In the genomic region with DNA sequence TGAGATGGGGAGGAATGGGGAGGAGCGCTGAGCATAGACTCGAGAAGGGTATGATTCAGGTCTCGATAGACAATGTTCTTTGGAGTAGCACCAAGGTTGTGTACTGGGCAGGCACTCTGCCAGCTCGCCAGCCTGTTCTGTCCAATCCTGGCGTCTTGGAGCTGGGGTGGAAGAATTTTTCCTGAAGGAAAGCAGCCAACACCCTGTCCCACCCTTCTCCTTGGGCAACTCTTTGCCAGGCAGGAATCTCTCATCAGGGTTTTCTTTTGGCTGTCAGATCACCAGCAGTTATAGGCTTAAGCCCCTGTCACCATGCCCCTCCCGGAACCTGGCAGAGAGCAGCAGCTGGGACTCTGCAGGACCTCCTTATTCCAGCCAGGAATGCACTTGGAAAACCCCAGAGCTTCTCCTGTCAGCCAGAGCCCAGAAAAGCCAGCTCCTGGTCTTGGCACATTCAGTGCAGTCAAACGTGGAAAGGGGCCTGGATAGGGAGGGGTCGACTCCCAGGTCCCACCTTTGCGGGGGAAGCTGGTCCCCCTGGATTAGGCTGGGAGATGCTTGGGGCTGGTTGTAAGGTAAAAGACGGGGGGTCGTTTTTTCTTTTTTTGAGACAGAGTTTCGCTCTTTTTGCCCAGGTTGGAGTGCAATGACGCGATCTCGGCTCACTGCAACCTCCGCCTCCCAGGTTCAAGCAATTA, we compare ENCODE assay signal across 1 cellular context.
A peak's percentile ranks its signal among the peaks of the same experiment; 100 is the strongest.
TF ChIP-seq lines count a peak whose summit lies in the region.

No MANE protein-coding gene starts in this region.

TF ChIP-seq in K562, 482 proteins besides CTCF, POLR2A, EP300 and RAD21 (continued from another document):
- TF ChIP-seq, protein P1, sequence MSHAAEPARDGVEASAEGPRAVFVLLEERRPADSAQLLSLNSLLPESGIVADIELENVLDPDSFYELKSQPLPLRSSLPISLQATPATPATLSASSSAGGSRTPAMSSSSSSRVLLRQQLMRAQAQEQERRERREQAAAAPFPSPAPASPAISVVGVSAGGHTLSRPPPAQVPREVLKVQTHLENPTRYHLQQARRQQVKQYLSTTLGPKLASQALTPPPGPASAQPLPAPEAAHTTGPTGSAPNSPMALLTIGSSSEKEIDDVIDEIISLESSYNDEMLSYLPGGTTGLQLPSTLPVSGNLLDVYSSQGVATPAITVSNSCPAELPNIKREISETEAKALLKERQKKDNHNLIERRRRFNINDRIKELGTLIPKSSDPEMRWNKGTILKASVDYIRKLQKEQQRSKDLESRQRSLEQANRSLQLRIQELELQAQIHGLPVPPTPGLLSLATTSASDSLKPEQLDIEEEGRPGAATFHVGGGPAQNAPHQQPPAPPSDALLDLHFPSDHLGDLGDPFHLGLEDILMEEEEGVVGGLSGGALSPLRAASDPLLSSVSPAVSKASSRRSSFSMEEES (CRISPR knock-in tag; IDR thresholded peaks at IDR 0.05), result no peak
- TF ChIP-seq FOXK1 (CRISPR knock-in tag; IDR thresholded peaks at IDR 0.05; ENCODE audit: borderline replicate concordance) (0 out of 2 replicates have a peak, but pooled peaks have one; percentile 31), RAD51 (IDR thresholded peaks at IDR 0.05; ENCODE audit: borderline replicate concordance, low read depth) (no peak), ZNF263 (CRISPR knock-in tag; IDR thresholded peaks at IDR 0.05; ENCODE audit: borderline replicate concordance) (no peak)
